1 cellular context compared by ENCODE assay signal in the genomic region with DNA sequence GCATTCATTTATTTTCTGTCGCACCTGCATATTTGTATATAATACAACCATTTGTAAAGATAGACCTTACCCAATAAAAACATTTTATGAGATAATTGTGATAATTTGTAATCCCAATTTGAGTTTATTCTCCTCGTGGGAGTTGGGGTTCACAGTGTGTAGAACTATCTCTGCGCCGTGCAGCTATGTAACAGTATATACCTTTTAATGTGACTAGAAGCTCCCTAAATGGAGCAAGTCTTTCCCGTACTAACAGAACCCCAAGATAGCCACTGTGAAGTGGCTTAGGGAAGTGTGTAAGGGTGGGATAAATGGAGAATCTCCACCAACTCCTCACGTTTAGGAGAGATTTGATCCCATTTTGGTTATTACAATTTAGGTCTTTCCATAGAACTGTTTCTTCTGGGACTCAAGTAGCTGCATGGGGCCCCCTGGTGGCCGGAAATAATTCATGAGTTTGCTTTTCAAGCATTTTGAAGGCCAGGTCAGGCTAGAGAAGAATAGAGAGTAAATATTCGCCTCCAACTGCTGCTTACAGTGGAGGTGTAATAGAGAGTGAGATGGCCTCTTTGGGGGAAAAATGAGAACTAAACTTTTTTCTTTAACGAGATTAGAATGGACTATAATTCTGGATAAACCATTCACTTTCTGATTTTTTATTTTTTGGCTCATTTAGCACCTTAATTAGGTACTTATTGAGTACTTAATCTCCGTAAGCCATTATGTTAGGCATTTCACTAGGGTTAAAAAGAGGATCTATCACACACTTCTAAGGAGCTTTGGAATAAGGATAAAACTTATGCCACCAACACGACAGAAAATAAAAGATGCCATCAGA.
TF ChIP-seq lines count a peak whose summit lies in the region.

No MANE protein-coding gene starts in this region.

TF ChIP-seq in K562, 482 proteins besides CTCF, POLR2A, EP300 and RAD21 (continued from another document):
- TF ChIP-seq HMGN3 (IDR thresholded peaks at IDR 0.05; ENCODE audit: borderline replicate concordance, extremely low read depth, insufficient read length, low read depth, low read length) (no peak), SMC3 (conservative IDR thresholded peaks at IDR 0.05; ENCODE audit: insufficient read depth, low read depth, low read length) (peak; percentile 45; the same call in 1 of the 2 replicates)
- TF ChIP-seq, protein P1, sequence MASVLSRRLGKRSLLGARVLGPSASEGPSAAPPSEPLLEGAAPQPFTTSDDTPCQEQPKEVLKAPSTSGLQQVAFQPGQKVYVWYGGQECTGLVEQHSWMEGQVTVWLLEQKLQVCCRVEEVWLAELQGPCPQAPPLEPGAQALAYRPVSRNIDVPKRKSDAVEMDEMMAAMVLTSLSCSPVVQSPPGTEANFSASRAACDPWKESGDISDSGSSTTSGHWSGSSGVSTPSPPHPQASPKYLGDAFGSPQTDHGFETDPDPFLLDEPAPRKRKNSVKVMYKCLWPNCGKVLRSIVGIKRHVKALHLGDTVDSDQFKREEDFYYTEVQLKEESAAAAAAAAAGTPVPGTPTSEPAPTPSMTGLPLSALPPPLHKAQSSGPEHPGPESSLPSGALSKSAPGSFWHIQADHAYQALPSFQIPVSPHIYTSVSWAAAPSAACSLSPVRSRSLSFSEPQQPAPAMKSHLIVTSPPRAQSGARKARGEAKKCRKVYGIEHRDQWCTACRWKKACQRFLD (CRISPR knock-in tag; IDR thresholded peaks at IDR 0.05), result no peak
- TF ChIP-seq, protein P2, sequence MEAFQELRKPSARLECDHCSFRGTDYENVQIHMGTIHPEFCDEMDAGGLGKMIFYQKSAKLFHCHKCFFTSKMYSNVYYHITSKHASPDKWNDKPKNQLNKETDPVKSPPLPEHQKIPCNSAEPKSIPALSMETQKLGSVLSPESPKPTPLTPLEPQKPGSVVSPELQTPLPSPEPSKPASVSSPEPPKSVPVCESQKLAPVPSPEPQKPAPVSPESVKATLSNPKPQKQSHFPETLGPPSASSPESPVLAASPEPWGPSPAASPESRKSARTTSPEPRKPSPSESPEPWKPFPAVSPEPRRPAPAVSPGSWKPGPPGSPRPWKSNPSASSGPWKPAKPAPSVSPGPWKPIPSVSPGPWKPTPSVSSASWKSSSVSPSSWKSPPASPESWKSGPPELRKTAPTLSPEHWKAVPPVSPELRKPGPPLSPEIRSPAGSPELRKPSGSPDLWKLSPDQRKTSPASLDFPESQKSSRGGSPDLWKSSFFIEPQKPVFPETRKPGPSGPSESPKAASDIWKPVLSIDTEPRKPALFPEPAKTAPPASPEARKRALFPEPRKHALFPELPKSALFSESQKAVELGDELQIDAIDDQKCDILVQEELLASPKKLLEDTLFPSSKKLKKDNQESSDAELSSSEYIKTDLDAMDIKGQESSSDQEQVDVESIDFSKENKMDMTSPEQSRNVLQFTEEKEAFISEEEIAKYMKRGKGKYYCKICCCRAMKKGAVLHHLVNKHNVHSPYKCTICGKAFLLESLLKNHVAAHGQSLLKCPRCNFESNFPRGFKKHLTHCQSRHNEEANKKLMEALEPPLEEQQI (IDR thresholded peaks at IDR 0.05), result 0 out of 2 replicates have a peak, but pooled peaks have one; percentile 37
TF ChIP-seq in K562: peak in this region for 7.
